In the genomic region with DNA sequence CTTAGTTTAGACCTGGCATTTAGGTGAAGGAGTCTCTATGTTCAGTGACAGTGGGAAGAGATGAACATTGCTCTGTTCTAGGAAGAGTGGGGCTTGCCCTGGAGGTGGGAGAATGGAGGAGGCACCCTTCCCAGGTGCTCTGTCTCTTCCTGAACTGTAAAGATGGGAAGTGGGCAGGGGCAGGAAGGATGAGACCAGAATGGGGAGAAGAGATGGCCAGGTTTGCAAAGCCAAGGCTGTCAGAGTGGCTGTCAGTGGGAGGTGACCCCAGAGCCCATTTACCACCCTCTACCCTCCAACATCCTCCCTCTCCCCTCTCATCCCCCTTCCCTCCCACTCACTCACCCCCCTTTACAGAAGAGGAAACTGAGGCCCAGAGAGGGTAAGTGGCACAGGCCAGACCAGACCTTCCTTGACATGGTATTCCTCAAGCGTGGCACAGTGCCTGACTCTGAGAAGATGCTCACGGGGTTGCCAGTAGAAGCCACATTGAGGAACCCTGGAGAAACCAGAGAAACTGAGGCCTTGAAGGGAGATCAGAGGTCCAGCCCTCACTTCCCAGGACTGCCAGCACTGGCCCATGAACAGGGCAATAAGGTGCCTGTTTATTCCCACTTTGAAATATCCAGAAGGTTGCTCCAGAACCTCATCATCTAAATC, we compare ENCODE assay signal across 1 cellular context.
TF ChIP-seq lines count a peak whose summit lies in the region.

No MANE protein-coding gene starts in this region.

TF ChIP-seq in HepG2, 621 proteins besides CTCF, POLR2A, EP300 and RAD21:
- TF ChIP-seq ZNF709 (CRISPR knock-in tag; IDR thresholded peaks at IDR 0.05), result no peak
- no peak for TF ChIP-seq RBFOX2 (IDR thresholded peaks at IDR 0.05; ENCODE audit: low read depth, low read length)
- TF ChIP-seq POGZ (CRISPR knock-in tag; IDR thresholded peaks at IDR 0.05), result no peak
- TF ChIP-seq FOXA1 (IDR thresholded peaks at IDR 0.05), result no peak
- TF ChIP-seq FOXA1 (CRISPR knock-in tag; IDR thresholded peaks at IDR 0.05), result no peak
- TF ChIP-seq, protein P1, sequence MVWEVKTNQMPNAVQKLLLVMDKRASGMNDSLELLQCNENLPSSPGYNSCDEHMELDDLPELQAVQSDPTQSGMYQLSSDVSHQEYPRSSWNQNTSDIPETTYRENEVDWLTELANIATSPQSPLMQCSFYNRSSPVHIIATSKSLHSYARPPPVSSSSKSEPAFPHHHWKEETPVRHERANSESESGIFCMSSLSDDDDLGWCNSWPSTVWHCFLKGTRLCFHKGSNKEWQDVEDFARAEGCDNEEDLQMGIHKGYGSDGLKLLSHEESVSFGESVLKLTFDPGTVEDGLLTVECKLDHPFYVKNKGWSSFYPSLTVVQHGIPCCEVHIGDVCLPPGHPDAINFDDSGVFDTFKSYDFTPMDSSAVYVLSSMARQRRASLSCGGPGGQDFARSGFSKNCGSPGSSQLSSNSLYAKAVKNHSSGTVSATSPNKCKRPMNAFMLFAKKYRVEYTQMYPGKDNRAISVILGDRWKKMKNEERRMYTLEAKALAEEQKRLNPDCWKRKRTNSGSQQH (CRISPR knock-in tag; IDR thresholded peaks at IDR 0.05; ENCODE audit: low read depth), result no peak
- TF ChIP-seq, protein P2, sequence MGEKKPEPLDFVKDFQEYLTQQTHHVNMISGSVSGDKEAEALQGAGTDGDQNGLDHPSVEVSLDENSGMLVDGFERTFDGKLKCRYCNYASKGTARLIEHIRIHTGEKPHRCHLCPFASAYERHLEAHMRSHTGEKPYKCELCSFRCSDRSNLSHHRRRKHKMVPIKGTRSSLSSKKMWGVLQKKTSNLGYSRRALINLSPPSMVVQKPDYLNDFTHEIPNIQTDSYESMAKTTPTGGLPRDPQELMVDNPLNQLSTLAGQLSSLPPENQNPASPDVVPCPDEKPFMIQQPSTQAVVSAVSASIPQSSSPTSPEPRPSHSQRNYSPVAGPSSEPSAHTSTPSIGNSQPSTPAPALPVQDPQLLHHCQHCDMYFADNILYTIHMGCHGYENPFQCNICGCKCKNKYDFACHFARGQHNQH (CRISPR knock-in tag; IDR thresholded peaks at IDR 0.05), result no peak
- peak; percentile 59 for TF ChIP-seq HNRNPK (IDR thresholded peaks at IDR 0.05; ENCODE audit: low read depth, low read length, poor library complexity, severe bottlenecking)
- TF ChIP-seq ZNF205 (CRISPR knock-in tag; IDR thresholded peaks at IDR 0.05), result no peak
- TF ChIP-seq ZNF501 (CRISPR knock-in tag; IDR thresholded peaks at IDR 0.05), result 0 out of 2 replicates have a peak, but pooled peaks have one; percentile 6
- no peak for TF ChIP-seq YEATS4 (CRISPR knock-in tag; IDR thresholded peaks at IDR 0.05; ENCODE audit: borderline replicate concordance)
